12 cellular contexts compared by ENCODE assay signal in the genomic region with DNA sequence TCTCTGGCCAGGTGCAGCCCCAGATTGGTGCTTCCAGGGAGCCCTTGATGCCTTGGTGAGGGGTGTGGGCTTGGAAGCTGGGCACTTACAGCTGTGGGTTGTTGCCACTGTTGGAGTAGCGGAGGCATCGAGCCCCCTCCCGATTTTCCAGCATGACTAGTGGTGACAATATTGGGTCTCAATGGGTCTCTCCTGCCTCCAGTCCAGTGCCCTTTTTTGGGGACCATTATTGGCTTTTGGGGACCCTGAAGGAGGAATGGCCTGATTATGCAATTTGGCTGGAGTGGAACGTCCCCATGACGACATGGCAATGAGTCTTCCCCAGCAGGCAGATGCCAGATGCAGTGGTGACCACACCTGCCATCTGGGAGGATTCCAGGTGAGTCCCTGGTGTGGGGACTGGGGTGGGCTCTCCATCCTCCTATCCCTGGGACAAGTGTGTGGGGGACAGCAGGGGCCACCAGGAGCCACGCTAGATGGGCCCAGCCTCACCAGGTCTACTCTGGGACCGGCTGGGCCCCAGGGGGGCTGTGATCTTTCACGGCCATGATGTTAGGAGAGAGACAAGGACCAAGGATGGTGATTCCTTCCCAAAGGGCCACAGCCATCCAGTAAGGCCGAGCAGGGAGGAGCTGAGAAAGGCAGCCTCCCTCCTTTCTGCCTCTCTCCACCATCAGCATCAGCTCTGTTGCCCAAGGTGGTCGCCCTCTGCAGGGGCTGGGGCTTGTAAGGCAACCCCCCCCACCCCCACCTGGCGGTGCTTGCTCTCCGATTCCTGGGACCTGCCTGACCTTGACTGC.
DNase-seq lines count a peak whose midpoint lies in the region; ATAC-seq and TF ChIP-seq lines count a peak whose summit lies in the region.
"Had no signal": no experiment of that assay in that cellular context is flagged by ENCODE, and none has a peak within 500 bp of the region (broad histone marks: within the 10 kb centered on the region; RNA-seq: fewer than 3 reads in every experiment).

No MANE protein-coding gene starts in this region.

- no peak overlapping the region for H3K27ac ChIP-seq in mammary epithelial cell (ENCODE audit: insufficient read depth, low read depth, low read length)
- H3K27ac ChIP-seq: dorsolateral prefrontal cortex, lower lobe of right lung had no signal

- ATAC-seq in natural killer cell (no peak), GM18909 (IDR thresholded peaks at IDR 0.05; ENCODE audit: poor library complexity, unreplicated experiment) (no peak)
- ATAC-seq: lower lobe of right lung had no signal

- H3K36me3 Mint-ChIP-seq in natural killer cell, result no peaks in the 10 kb centered on the region

- peaks cover 3 to 4% of the 10 kb centered on the region in 2 donors for H3K4me1 Mint-ChIP-seq in natural killer cell

- no peaks in the 10 kb centered on the region for H3K36me3 ChIP-seq in mammary epithelial cell (ENCODE audit: insufficient read depth, low read length)
- H3K36me3 ChIP-seq: lower lobe of right lung had no signal

- H3K9ac ChIP-seq in mammary epithelial cell (ENCODE audit: insufficient read depth, low read length), result no peak overlapping the region

- H3K4me3 Mint-ChIP-seq in natural killer cell, result no peak overlapping the region

- H3K9me3 ChIP-seq in mammary epithelial cell (replicated peaks; ENCODE audit: insufficient read depth, low read length), result peaks cover 34% of the 10 kb centered on the region

- no peak overlapping the region for H2AFZ ChIP-seq in mammary epithelial cell (ENCODE audit: low read depth, low read length)

- H3K9me3 Mint-ChIP-seq in natural killer cell, result no peaks in the 10 kb centered on the region

- H3K4me2 ChIP-seq in mammary epithelial cell (ENCODE audit: insufficient read depth, low read depth, low read length), result no peak overlapping the region

- peaks cover 3% of the 10 kb centered on the region for H4K20me1 ChIP-seq in mammary epithelial cell (ENCODE audit: insufficient read depth, low read length)

- H3K27ac Mint-ChIP-seq in natural killer cell, result no peak overlapping the region

- H3K4me1 ChIP-seq in mammary epithelial cell (ENCODE audit: insufficient read depth, low read length), result no peaks in the 10 kb centered on the region
- H3K4me1 ChIP-seq: lower lobe of right lung had no signal

- no TSS peak for BruUV-seq in mammary epithelial cell (replicated peaks; lab: Mats Ljungman, UMichigan)

- TF ChIP-seq CTCF in mammary epithelial cell (conservative IDR thresholded peaks at IDR 0.05 in 1 of 2, IDR thresholded peaks at IDR 0.05 in 1 of 2; ENCODE audit: extremely low read depth in 1 of 2, insufficient read depth in 1 of 2, low read depth in 1 of 2, low read length in 2 of 2), result no peak
- no peak for TF ChIP-seq CTCF in natural killer cell (IDR thresholded peaks at IDR 0.05)

- CTCF ChIA-PET in mammary epithelial cell (lab: Charles Lee; ENCODE audit: low non-redundant PET), result no interaction called here

- no peak overlapping the region for H3K4me3 ChIP-seq in mammary epithelial cell (replicated peaks in 1 of 3; ENCODE audit: insufficient read depth in 1 of 3, low read depth in 2 of 3, low read length in 3 of 3)
- H3K4me3 ChIP-seq: dorsolateral prefrontal cortex, lower lobe of right lung had no signal

- no peaks in the 10 kb centered on the region for H3K79me2 ChIP-seq in mammary epithelial cell (ENCODE audit: insufficient read depth, low read length)

- peaks cover 0 to 2% of the 10 kb centered on the region in 2 donors for H3K27me3 Mint-ChIP-seq in natural killer cell (ENCODE audit: low read depth in 2 of 2)

- intact Hi-C loops in mammary epithelial cell (cut with micrococcal nuclease) (no loop called here), natural killer cell (cut with micrococcal nuclease) (loop anchor here (5.0 to 10.0 kb wide), 2 partner anchors 60 to 62 kb away; no protein-coding TSS in a partner anchor)

- WGBS in mammary epithelial cell (ENCODE audit: low coverage, missing lambda C conversion rate), result 62% methylated on average over 10 of the region's 12 CpGs

- DNase-seq in 8988T (peak; percentile 26), GM03348 (ENCODE audit: low spot score) (peak; percentile 49), mammary epithelial cell (peak; percentile 12), natural killer cell (peak; percentile 29), OCI-M1 (lab: John Stamatoyannopoulos, UW) (no peak), kidney glomerular epithelial cell (lab: John Stamatoyannopoulos, UW) (no peak)
- no peak for DNase-seq in stimulated activated CD4-positive, alpha-beta T cell treated with anti-CD3 and anti-CD28 coated beads, Interleukin-4, amount 100 ng/mL, for 4 hours
- DNase-seq: DMS53, SIG-M5 had no signal

- dilution Hi-C loops in mammary epithelial cell (cut with HindIII; ENCODE audit: low sequenced_read_pairs), result no loop called here

- H3K27me3 ChIP-seq in mammary epithelial cell (ENCODE audit: insufficient read depth, low read length), result no peaks in the 10 kb centered on the region

- in situ Hi-C loops in mammary epithelial cell (cut with MboI; ENCODE audit: low sequenced_read_pairs in 2 of 2), result no loop called here

Comparison
In these comparisons a context has a peak if more than half of its experiments do, and no peak if none do; other contexts are left out.
1. DNase-seq: peak in 8988T (single experiment), GM03348 (single experiment), mammary epithelial cell (single experiment) and natural killer cell (single experiment); none in OCI-M1 (single experiment), stimulated activated CD4-positive, alpha-beta T cell treated with anti-CD3 and anti-CD28 coated beads, Interleukin-4, amount 100 ng/mL, for 4 hours (0 of 2) and kidney glomerular epithelial cell (single experiment).